19 cellular contexts compared by ENCODE assay signal in genomic region chr5:72243706-72244105, GRCh38.
DNase-seq lines count a peak whose midpoint lies in the region; ATAC-seq and TF ChIP-seq lines count a peak whose summit lies in the region.
"Had no signal": no experiment of that assay in that cellular context is flagged by ENCODE, and none has a peak within 500 bp of the region (broad histone marks: within the 10 kb centered on the region; RNA-seq: fewer than 3 reads in every experiment).

No MANE protein-coding gene starts in this region.

- H3K4me3 Mint-ChIP-seq in brain (peak overlapping the region in 2 of 5 experiments; percentile 24 to 52), mesothelial cell of epicardium (no peak overlapping the region), Calu3 (ENCODE audit: low read depth, unreplicated experiment) (no peak overlapping the region)

- TF ChIP-seq POLR2A in NB4 (IDR thresholded peaks at IDR 0.05; ENCODE audit: extremely low read depth, insufficient read length), result no peak

- CTCF ChIA-PET in Calu3 (lab: Charles Lee), result no interaction called here

- peak overlapping the region; percentile 78 to 83 for H3K27ac ChIP-seq in thoracic aorta
- H3K27ac ChIP-seq: C4-2B, GM23248, KMS-11, SJCRH30 had no signal

- H3K27me3 Mint-ChIP-seq in brain (no peaks in the 10 kb centered on the region), mesothelial cell of epicardium (ENCODE audit: low read depth) (no peaks in the 10 kb centered on the region), Calu3 (ENCODE audit: unreplicated experiment) (no peaks in the 10 kb centered on the region)

- DNase-seq in NB4 (ENCODE audit: low read depth) (peak; percentile 8), mesothelial cell of epicardium (ENCODE audit: low spot score in 2 of 2, unreplicated experiment in 2 of 2) (no peak), thoracic aorta (ENCODE audit: low spot score) (no peak), hypothalamus (lab: John Stamatoyannopoulos, UW) (no peak), Calu3 (no peak)
- DNase-seq: EL, GF-D8, NCI-H1105 treated with DMSO at 0.1 percent for 48 hours, NCI-H2029 treated with DMSO at 0.1 percent for 48 hours, NCI-H2171, NCI-H345, NCI-H524 treated with DMSO at 0.1 percent for 48 hours, SJCRH30 had no signal

- no peaks in the 10 kb centered on the region for H3K9me3 Mint-ChIP-seq in brain
- no peaks in the 10 kb centered on the region for H3K9me3 Mint-ChIP-seq in mesothelial cell of epicardium
- H3K9me3 Mint-ChIP-seq in Calu3 (ENCODE audit: low read depth, unreplicated experiment), result no peaks in the 10 kb centered on the region

- no TSS peak for BruUV-seq in Calu3 (replicated peaks; lab: Mats Ljungman, UMichigan)

- intact Hi-C loops in Calu3 (cut with micrococcal nuclease; ENCODE audit: unreplicated experiment), result no loop called here

- no peak for ATAC-seq in thoracic aorta (ENCODE audit: insufficient number of reproducible peaks, low FRiP score, low read depth)
- no peak for ATAC-seq in GM18868 (IDR thresholded peaks at IDR 0.05; ENCODE audit: unreplicated experiment)
- ATAC-seq: HCT116 had no signal

- H3K27me3 ChIP-seq in thoracic aorta (replicated peaks; ENCODE audit: insufficient read depth), result no peaks in the 10 kb centered on the region
- H3K27me3 ChIP-seq: SJCRH30 had no signal

- H3K36me3 ChIP-seq in thoracic aorta, result no peaks in the 10 kb centered on the region
- H3K36me3 ChIP-seq: SJCRH30 had no signal

- H3K27ac Mint-ChIP-seq in brain, result peak overlapping the region in 4 of 5 experiments; percentile 63 to 97 (median 83)
- peak overlapping the region; percentile 44 for H3K27ac Mint-ChIP-seq in mesothelial cell of epicardium
- no peak overlapping the region for H3K27ac Mint-ChIP-seq in Calu3 (ENCODE audit: unreplicated experiment)

- peaks cover 46 to 78% of the 10 kb centered on the region in 2 donors for H3K4me1 ChIP-seq in thoracic aorta (ENCODE audit: control insufficient read depth in 1 of 2, low read depth in 2 of 2)

- no peak for TF ChIP-seq CTCF in NB4 (IDR thresholded peaks at IDR 0.05; ENCODE audit: low read depth, low read length)
- TF ChIP-seq CTCF in brain (conservative IDR thresholded peaks at IDR 0.05), result no peak
- TF ChIP-seq CTCF in mesothelial cell of epicardium (IDR thresholded peaks at IDR 0.05; ENCODE audit: unreplicated experiment), result no peak
- no peak for TF ChIP-seq CTCF in thoracic aorta (IDR thresholded peaks at IDR 0.05)
- no peak for TF ChIP-seq CTCF in Calu3 (IDR thresholded peaks at IDR 0.05; ENCODE audit: unreplicated experiment)

- H3K36me3 Mint-ChIP-seq in brain (no peaks in the 10 kb centered on the region), mesothelial cell of epicardium (no peaks in the 10 kb centered on the region), Calu3 (ENCODE audit: insufficient read depth, unreplicated experiment) (no peaks in the 10 kb centered on the region)

- no peaks in the 10 kb centered on the region for H3K9me3 ChIP-seq in thoracic aorta
- H3K9me3 ChIP-seq: SJCRH30 had no signal

- H3K4me1 Mint-ChIP-seq in brain, result peaks cover 88% of the 10 kb centered on the region
- peaks cover 46% of the 10 kb centered on the region for H3K4me1 Mint-ChIP-seq in mesothelial cell of epicardium
- H3K4me1 Mint-ChIP-seq in Calu3 (ENCODE audit: low read depth, unreplicated experiment), result peaks cover 25% of the 10 kb centered on the region

- H3K4me3 ChIP-seq in NB4 (ENCODE audit: low read depth, low read length) (no peak overlapping the region), thoracic aorta (no peak overlapping the region)
- H3K4me3 ChIP-seq: GM23248, SJCRH30 had no signal
